Comparison of ENCODE assay signal across 1 cellular context in genomic region chr11:117143871-117144476, GRCh38.
TF ChIP-seq lines count a peak whose summit lies in the region.

PAFAH1B2 (plus strand) TSS chr11:117144287; CDS start chr11:117152448, 8,161 bp downstream.

TF ChIP-seq in HepG2, 621 proteins besides CTCF, POLR2A, EP300 and RAD21 (continued from another document and continues in another):
- TF ChIP-seq, protein P1, sequence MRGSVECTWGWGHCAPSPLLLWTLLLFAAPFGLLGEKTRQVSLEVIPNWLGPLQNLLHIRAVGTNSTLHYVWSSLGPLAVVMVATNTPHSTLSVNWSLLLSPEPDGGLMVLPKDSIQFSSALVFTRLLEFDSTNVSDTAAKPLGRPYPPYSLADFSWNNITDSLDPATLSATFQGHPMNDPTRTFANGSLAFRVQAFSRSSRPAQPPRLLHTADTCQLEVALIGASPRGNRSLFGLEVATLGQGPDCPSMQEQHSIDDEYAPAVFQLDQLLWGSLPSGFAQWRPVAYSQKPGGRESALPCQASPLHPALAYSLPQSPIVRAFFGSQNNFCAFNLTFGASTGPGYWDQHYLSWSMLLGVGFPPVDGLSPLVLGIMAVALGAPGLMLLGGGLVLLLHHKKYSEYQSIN (CRISPR knock-in tag; IDR thresholded peaks at IDR 0.05; ENCODE audit: borderline replicate concordance): no peak
- TF ChIP-seq PAWR (CRISPR knock-in tag; IDR thresholded peaks at IDR 0.05; ENCODE audit: borderline replicate concordance): no peak; the same call in 1 of the 2 replicates
- no peak for TF ChIP-seq ZFY (CRISPR knock-in tag; IDR thresholded peaks at IDR 0.05)
- no peak for TF ChIP-seq DNMT3B (CRISPR knock-in tag; conservative IDR thresholded peaks at IDR 0.05)
- TF ChIP-seq ZNF512B (CRISPR knock-in tag; IDR thresholded peaks at IDR 0.05; ENCODE audit: borderline replicate concordance): no peak
- peak; percentile 82 for TF ChIP-seq ZNF639 (CRISPR knock-in tag; conservative IDR thresholded peaks at IDR 0.05)
- TF ChIP-seq, protein P2, sequence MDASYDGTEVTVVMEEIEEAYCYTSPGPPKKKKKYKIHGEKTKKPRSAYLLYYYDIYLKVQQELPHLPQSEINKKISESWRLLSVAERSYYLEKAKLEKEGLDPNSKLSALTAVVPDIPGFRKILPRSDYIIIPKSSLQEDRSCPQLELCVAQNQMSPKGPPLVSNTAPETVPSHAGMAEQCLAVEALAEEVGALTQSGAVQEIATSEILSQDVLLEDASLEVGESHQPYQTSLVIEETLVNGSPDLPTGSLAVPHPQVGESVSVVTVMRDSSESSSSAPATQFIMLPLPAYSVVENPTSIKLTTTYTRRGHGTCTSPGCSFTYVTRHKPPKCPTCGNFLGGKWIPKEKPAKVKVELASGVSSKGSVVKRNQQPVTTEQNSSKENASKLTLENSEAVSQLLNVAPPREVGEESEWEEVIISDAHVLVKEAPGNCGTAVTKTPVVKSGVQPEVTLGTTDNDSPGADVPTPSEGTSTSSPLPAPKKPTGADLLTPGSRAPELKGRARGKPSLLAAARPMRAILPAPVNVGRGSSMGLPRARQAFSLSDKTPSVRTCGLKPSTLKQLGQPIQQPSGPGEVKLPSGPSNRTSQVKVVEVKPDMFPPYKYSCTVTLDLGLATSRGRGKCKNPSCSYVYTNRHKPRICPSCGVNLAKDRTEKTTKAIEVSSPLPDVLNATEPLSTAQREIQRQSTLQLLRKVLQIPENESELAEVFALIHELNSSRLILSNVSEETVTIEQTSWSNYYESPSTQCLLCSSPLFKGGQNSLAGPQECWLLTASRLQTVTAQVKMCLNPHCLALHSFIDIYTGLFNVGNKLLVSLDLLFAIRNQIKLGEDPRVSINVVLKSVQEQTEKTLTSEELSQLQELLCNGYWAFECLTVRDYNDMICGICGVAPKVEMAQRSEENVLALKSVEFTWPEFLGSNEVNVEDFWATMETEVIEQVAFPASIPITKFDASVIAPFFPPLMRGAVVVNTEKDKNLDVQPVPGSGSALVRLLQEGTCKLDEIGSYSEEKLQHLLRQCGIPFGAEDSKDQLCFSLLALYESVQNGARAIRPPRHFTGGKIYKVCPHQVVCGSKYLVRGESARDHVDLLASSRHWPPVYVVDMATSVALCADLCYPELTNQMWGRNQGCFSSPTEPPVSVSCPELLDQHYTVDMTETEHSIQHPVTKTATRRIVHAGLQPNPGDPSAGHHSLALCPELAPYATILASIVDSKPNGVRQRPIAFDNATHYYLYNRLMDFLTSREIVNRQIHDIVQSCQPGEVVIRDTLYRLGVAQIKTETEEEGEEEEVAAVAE (CRISPR knock-in tag; IDR thresholded peaks at IDR 0.05; ENCODE audit: borderline replicate concordance): 0 out of 2 replicates have a peak, but pooled peaks have one; percentile 62
- no peak for TF ChIP-seq AGO2 (optimal IDR thresholded peaks at IDR 0.05; ENCODE audit: low read depth, low read length)
- TF ChIP-seq ZNF468 (CRISPR knock-in tag; IDR thresholded peaks at IDR 0.05): no peak
- TF ChIP-seq ZNF30 (CRISPR knock-in tag; IDR thresholded peaks at IDR 0.05): no peak
- peak; percentile 60; the same call in 1 of the 2 replicates for TF ChIP-seq ZNF20 (CRISPR knock-in tag; IDR thresholded peaks at IDR 0.05)
- peak; percentile 88 for TF ChIP-seq ARID4A (CRISPR knock-in tag; IDR thresholded peaks at IDR 0.05; ENCODE audit: borderline replicate concordance)
- 0 out of 2 replicates have a peak, but pooled peaks have one; percentile 48 for TF ChIP-seq MIER2 (CRISPR knock-in tag; IDR thresholded peaks at IDR 0.05)
- TF ChIP-seq BORCS8-MEF2B (CRISPR knock-in tag; IDR thresholded peaks at IDR 0.05): peak; percentile 60; the same call in 1 of the 2 replicates
- peak; percentile 77; the same call in 1 of the 2 replicates for TF ChIP-seq ZNF782 (CRISPR knock-in tag; IDR thresholded peaks at IDR 0.05; ENCODE audit: borderline replicate concordance)
- no peak for TF ChIP-seq TCF12 (IDR thresholded peaks at IDR 0.05)
- TF ChIP-seq TCF12 (CRISPR knock-in tag; IDR thresholded peaks at IDR 0.05): peak; percentile 89
- no peak for TF ChIP-seq ZBTB39 (CRISPR knock-in tag; IDR thresholded peaks at IDR 0.05)
- no peak for TF ChIP-seq ZNF3 (CRISPR knock-in tag; IDR thresholded peaks at IDR 0.05)
- TF ChIP-seq, protein P3, sequence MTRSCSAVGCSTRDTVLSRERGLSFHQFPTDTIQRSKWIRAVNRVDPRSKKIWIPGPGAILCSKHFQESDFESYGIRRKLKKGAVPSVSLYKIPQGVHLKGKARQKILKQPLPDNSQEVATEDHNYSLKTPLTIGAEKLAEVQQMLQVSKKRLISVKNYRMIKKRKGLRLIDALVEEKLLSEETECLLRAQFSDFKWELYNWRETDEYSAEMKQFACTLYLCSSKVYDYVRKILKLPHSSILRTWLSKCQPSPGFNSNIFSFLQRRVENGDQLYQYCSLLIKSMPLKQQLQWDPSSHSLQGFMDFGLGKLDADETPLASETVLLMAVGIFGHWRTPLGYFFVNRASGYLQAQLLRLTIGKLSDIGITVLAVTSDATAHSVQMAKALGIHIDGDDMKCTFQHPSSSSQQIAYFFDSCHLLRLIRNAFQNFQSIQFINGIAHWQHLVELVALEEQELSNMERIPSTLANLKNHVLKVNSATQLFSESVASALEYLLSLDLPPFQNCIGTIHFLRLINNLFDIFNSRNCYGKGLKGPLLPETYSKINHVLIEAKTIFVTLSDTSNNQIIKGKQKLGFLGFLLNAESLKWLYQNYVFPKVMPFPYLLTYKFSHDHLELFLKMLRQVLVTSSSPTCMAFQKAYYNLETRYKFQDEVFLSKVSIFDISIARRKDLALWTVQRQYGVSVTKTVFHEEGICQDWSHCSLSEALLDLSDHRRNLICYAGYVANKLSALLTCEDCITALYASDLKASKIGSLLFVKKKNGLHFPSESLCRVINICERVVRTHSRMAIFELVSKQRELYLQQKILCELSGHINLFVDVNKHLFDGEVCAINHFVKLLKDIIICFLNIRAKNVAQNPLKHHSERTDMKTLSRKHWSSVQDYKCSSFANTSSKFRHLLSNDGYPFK (CRISPR knock-in tag; IDR thresholded peaks at IDR 0.05; ENCODE audit: borderline replicate concordance): peak; percentile 87; the same call in 1 of the 2 replicates
- no peak for TF ChIP-seq NFRKB (IDR thresholded peaks at IDR 0.05)
- 0 out of 2 replicates have a peak, but pooled peaks have one; percentile 52 for TF ChIP-seq ZBTB33 (CRISPR knock-in tag; IDR thresholded peaks at IDR 0.05)
- 0 out of 2 replicates have a peak, but pooled peaks have one; percentile 7 for TF ChIP-seq ZNF766 (CRISPR knock-in tag; IDR thresholded peaks at IDR 0.05; ENCODE audit: borderline replicate concordance)
- TF ChIP-seq EZH2 (conservative IDR thresholded peaks at IDR 0.05; ENCODE audit: low read depth, low read length): no peak
- TF ChIP-seq HMG20A (CRISPR knock-in tag; IDR thresholded peaks at IDR 0.05; ENCODE audit: borderline replicate concordance): no peak
- peak; percentile 80; the same call in 1 of the 2 replicates for TF ChIP-seq KMT2A (CRISPR knock-in tag; IDR thresholded peaks at IDR 0.05)
- 0 out of 2 replicates have a peak, but pooled peaks have one; percentile 70 for TF ChIP-seq KDM4B (CRISPR knock-in tag; IDR thresholded peaks at IDR 0.05)
- peak; percentile 62; the same call in 1 of the 2 replicates for TF ChIP-seq ZNF614 (CRISPR knock-in tag; IDR thresholded peaks at IDR 0.05; ENCODE audit: borderline replicate concordance)
- TF ChIP-seq ZFP41 (CRISPR knock-in tag; IDR thresholded peaks at IDR 0.05; ENCODE audit: borderline replicate concordance): peak; percentile 89; the same call in 1 of the 2 replicates
